17 cellular contexts compared by ENCODE assay signal in genomic region chr11:47127213-47127612, GRCh38. TPM values are rescaled to one million over a fixed set of nuclear protein-coding genes. Genes with fewer than 3 reads are reported as not detected.
DNase-seq lines count a peak whose midpoint lies in the region; ATAC-seq and TF ChIP-seq lines count a peak whose summit lies in the region.
"Had no signal": no experiment of that assay in that cellular context is flagged by ENCODE, and none has a peak within 500 bp of the region (broad histone marks: within the 10 kb centered on the region; RNA-seq: fewer than 3 reads in every experiment).

No MANE protein-coding gene starts in this region.

- H3K27ac Mint-ChIP-seq in activated T-helper 2 cell treated with anti-CD3 and anti-CD28 coated beads, Interferon-gamma antibody, Interleukin-2, Interleukin-4, amounts not matched to agents 10 μg/mL and 5 μg/mL and 100 μg/mL, durations not matched to agents 14 hours and 24 hours and 36 hours: no peak overlapping the region
- H3K27ac Mint-ChIP-seq in neural progenitor cell: no peak overlapping the region
- H3K27ac Mint-ChIP-seq: CD8-positive, alpha-beta T cell had no signal

- H3K4me3 Mint-ChIP-seq in activated T-helper 2 cell treated with anti-CD3 and anti-CD28 coated beads, Interferon-gamma antibody, Interleukin-2, Interleukin-4, amounts not matched to agents 10 μg/mL and 5 μg/mL and 100 μg/mL, durations not matched to agents 14 hours and 24 hours and 36 hours (ENCODE audit: low read depth): no peak overlapping the region
- no peak overlapping the region for H3K4me3 Mint-ChIP-seq in neural progenitor cell
- H3K4me3 Mint-ChIP-seq: CD8-positive, alpha-beta T cell had no signal

- no peaks in the 10 kb centered on the region for H3K36me3 ChIP-seq in neural progenitor cell

- no peaks in the 10 kb centered on the region for H3K27me3 ChIP-seq in neural progenitor cell
- H3K27me3 ChIP-seq: BLaER1 treated with 17β-estradiol and CSF1 and Interleukin-3, amounts not matched to agents 10 nM and 100 nM had no signal

- TF ChIP-seq CTCF in neural progenitor cell (IDR thresholded peaks at IDR 0.05): no peak

- H3K79me2 ChIP-seq in neural progenitor cell (ENCODE audit: low read depth): no peaks in the 10 kb centered on the region

- H3K9me3 ChIP-seq in neural progenitor cell (ENCODE audit: low read depth): no peaks in the 10 kb centered on the region
- H3K9me3 ChIP-seq: BLaER1 treated with 17β-estradiol and CSF1 and Interleukin-3, amounts not matched to agents 10 nM and 100 nM had no signal

- H3K9ac ChIP-seq in neural progenitor cell: no peak overlapping the region
- H3K9ac ChIP-seq: BLaER1 treated with 17β-estradiol and CSF1 and Interleukin-3, amounts not matched to agents 10 nM and 100 nM had no signal

- H3F3A ChIP-seq in neural progenitor cell (ENCODE audit: low read depth): peaks cover 7% of the 10 kb centered on the region

- no peak overlapping the region for H2AFZ ChIP-seq in neural progenitor cell (replicated peaks)

- no peak overlapping the region for H3K4me3 ChIP-seq in neural progenitor cell
- H3K4me3 ChIP-seq: BLaER1 treated with 17β-estradiol and CSF1 and Interleukin-3, amounts not matched to agents 10 nM and 100 nM had no signal

- no peak overlapping the region for H3K4me2 ChIP-seq in neural progenitor cell

- H3K27me3 Mint-ChIP-seq in activated T-helper 2 cell treated with anti-CD3 and anti-CD28 coated beads, Interferon-gamma antibody, Interleukin-2, Interleukin-4, amounts not matched to agents 10 μg/mL and 5 μg/mL and 100 μg/mL, durations not matched to agents 14 hours and 24 hours and 36 hours (ENCODE audit: low read depth): no peaks in the 10 kb centered on the region
- peaks cover 6% of the 10 kb centered on the region for H3K27me3 Mint-ChIP-seq in neural progenitor cell (ENCODE audit: insufficient read depth, low read depth)

- H3K27ac ChIP-seq in neural progenitor cell: no peak overlapping the region
- H3K27ac ChIP-seq: BLaER1 treated with 17β-estradiol and CSF1 and Interleukin-3, amounts not matched to agents 10 nM and 100 nM had no signal

- no peaks in the 10 kb centered on the region for H3K4me1 Mint-ChIP-seq in activated T-helper 2 cell treated with anti-CD3 and anti-CD28 coated beads, Interferon-gamma antibody, Interleukin-2, Interleukin-4, amounts not matched to agents 10 μg/mL and 5 μg/mL and 100 μg/mL, durations not matched to agents 14 hours and 24 hours and 36 hours (ENCODE audit: low read depth)
- H3K4me1 Mint-ChIP-seq in neural progenitor cell: peaks cover 11% of the 10 kb centered on the region

- no peaks in the 10 kb centered on the region for H3K36me3 Mint-ChIP-seq in activated T-helper 2 cell treated with anti-CD3 and anti-CD28 coated beads, Interferon-gamma antibody, Interleukin-2, Interleukin-4, amounts not matched to agents 10 μg/mL and 5 μg/mL and 100 μg/mL, durations not matched to agents 14 hours and 24 hours and 36 hours (ENCODE audit: low read depth)
- peaks cover 3% of the 10 kb centered on the region for H3K36me3 Mint-ChIP-seq in neural progenitor cell

- peak; percentile 61 for ATAC-seq in left colon
- no peak for ATAC-seq in GM18498 (IDR thresholded peaks at IDR 0.05; ENCODE audit: unreplicated experiment)
- ATAC-seq: CD8-positive, alpha-beta T cell; Right ventricle myocardium inferior had no signal

- no peaks in the 10 kb centered on the region for H4K20me1 ChIP-seq in neural progenitor cell (ENCODE audit: low read depth)
- H4K20me1 ChIP-seq: BLaER1 treated with 17β-estradiol and CSF1 and Interleukin-3, amounts not matched to agents 10 nM and 100 nM had no signal

- H3K4me1 ChIP-seq in neural progenitor cell: peaks cover 13% of the 10 kb centered on the region

- intact Hi-C loops in left colon (cut with DNase I, micrococcal nuclease): no loop called here
- intact Hi-C loops in activated T-helper 2 cell treated with anti-CD3 and anti-CD28 coated beads, Interferon-gamma antibody, Interleukin-2, Interleukin-4, amounts not matched to agents 10 μg/mL and 5 μg/mL and 100 μg/mL, durations not matched to agents 14 hours and 24 hours and 36 hours (cut with micrococcal nuclease): no loop called here

- no peaks in the 10 kb centered on the region for H3K9me3 Mint-ChIP-seq in activated T-helper 2 cell treated with anti-CD3 and anti-CD28 coated beads, Interferon-gamma antibody, Interleukin-2, Interleukin-4, amounts not matched to agents 10 μg/mL and 5 μg/mL and 100 μg/mL, durations not matched to agents 14 hours and 24 hours and 36 hours
- no peaks in the 10 kb centered on the region for H3K9me3 Mint-ChIP-seq in neural progenitor cell
- H3K9me3 Mint-ChIP-seq: CD8-positive, alpha-beta T cell had no signal

- DNase-seq in NCI-H2081 (lab: John Stamatoyannopoulos, UW) (peak; percentile 30 to 67), NCI-H2081 treated with DMSO at 0.1 percent for 48 hours (lab: John Stamatoyannopoulos, UW) (no peak), NCI-H1417 treated with DMSO at 0.1 percent for 48 hours (lab: John Stamatoyannopoulos, UW) (peak; percentile 81), NCI-H69 (lab: John Stamatoyannopoulos, UW) (peak; percentile 79), left colon (no peak), neural progenitor cell (ENCODE audit: low spot score) (no peak)
- DNase-seq in activated T-helper 2 cell treated with anti-CD3 and anti-CD28 coated beads, Interferon-gamma antibody, Interleukin-2, Interleukin-4, amounts not matched to agents 10 μg/mL and 5 μg/mL and 100 μg/mL, durations not matched to agents 14 hours and 24 hours and 36 hours (ENCODE audit: low spot score): no peak
- DNase-seq: CD8-positive, alpha-beta T cell; GF-D8; NCI-H1694; NCI-H510A; NK-92 treated with Interleukin-12 subunit alpha and Interleukin-12 subunit beta, amount 100 ng/mL, for 24 hours; SW 1271; T-helper 2 cell had no signal

RNA-seq across cellular contexts. Expression of gene ARFGAP2, which starts 49.5 kb away (rescaled TPM):
- 10 to 100 TPM; 81.5 to 85.4 TPM for total RNA-seq in left colon
- total RNA-seq in activated T-helper 2 cell treated with anti-CD3 and anti-CD28 coated beads, Interferon-gamma antibody, Interleukin-2, Interleukin-4, amounts not matched to agents 10 μg/mL and 5 μg/mL and 100 μg/mL, durations not matched to agents 14 hours and 24 hours and 36 hours: 98.6 and 104 TPM in 2 replicates
- 95.0 and 160 TPM in 2 replicates for total RNA-seq in neural progenitor cell (ENCODE audit: low replicate concordance)

RNA-seq across cellular contexts. Expression of gene PACSIN3, which starts 59.0 kb away (rescaled TPM):
- total RNA-seq in left colon (1 to 10 TPM; 2.2 to 7.1 TPM), neural progenitor cell (ENCODE audit: low replicate concordance) (7.1 and 11.2 TPM in 2 replicates)
- total RNA-seq in activated T-helper 2 cell treated with anti-CD3 and anti-CD28 coated beads, Interferon-gamma antibody, Interleukin-2, Interleukin-4, amounts not matched to agents 10 μg/mL and 5 μg/mL and 100 μg/mL, durations not matched to agents 14 hours and 24 hours and 36 hours: 21.4 and 22.2 TPM in 2 replicates
- total RNA-seq: CD8-positive, alpha-beta T cell had no signal

Comparison
In these comparisons a context has a peak if more than half of its experiments do, and no peak if none do; other contexts are left out.
1. DNase-seq: peak in NCI-H2081 (2 of 2), NCI-H1417 treated with DMSO at 0.1 percent for 48 hours (single experiment) and NCI-H69 (single experiment); none in NCI-H2081 treated with DMSO at 0.1 percent for 48 hours (single experiment), left colon (0 of 2), activated T-helper 2 cell treated with anti-CD3 and anti-CD28 coated beads, Interferon-gamma antibody, Interleukin-2, Interleukin-4, amounts not matched to agents 10 μg/mL and 5 μg/mL and 100 μg/mL, durations not matched to agents 14 hours and 24 hours and 36 hours (single experiment) and neural progenitor cell (single experiment).